ENCODE assay signal across 13 cellular contexts in genomic region chr7:2108501-2109250, GRCh38.
DNase-seq lines count a peak whose midpoint lies in the region; TF ChIP-seq lines count a peak whose summit lies in the region.
"Had no signal": no experiment of that assay in that cellular context is flagged by ENCODE, and none has a peak within 500 bp of the region (broad histone marks: within the 10 kb centered on the region; RNA-seq: fewer than 3 reads in every experiment).

No MANE protein-coding gene starts in this region.

- peaks cover 8 to 17% (median 12%) of the 10 kb centered on the region in 3 donors for H3K36me3 Mint-ChIP-seq in immature natural killer cell

- H3K27ac Mint-ChIP-seq in immature natural killer cell = no peak overlapping the region
- H3K27ac Mint-ChIP-seq: effector memory CD8-positive, alpha-beta T cell had no signal

- no peak for TF ChIP-seq POLR2A in tibial nerve (IDR thresholded peaks at IDR 0.05)

- DNase-seq in DMS79 treated with DMSO at 0.1 percent for 48 hours (lab: John Stamatoyannopoulos, UW) = peak; percentile 44
- DNase-seq in DMS79 (lab: John Stamatoyannopoulos, UW) = no peak
- DNase-seq in amygdala (lab: John Stamatoyannopoulos, UW) = peak in 37 of 56 donors; percentile 22 to 76 (median 53)
- peak; percentile 79 for DNase-seq in inferior parietal cortex (ENCODE audit: extremely low spot score)
- no peak for DNase-seq in tibial nerve (ENCODE audit: low spot score in 2 of 2)
- DNase-seq in DMS 273 treated with DMSO at 0.1 percent for 48 hours (lab: John Stamatoyannopoulos, UW) = no peak
- DNase-seq in immature natural killer cell = no peak
- DNase-seq in T-helper 9 cell = no peak
- DNase-seq: activated naive CD8-positive, alpha-beta T cell treated with anti-CD3 and anti-CD28 coated beads, Interleukin-2, amount 50 U/mL, for 24 hours; effector memory CD8-positive, alpha-beta T cell; NCI-H187 had no signal

- H3K9me3 ChIP-seq in tibial nerve = no peaks in the 10 kb centered on the region

- TF ChIP-seq EP300 in tibial nerve (IDR thresholded peaks at IDR 0.05) = no peak

- peaks cover 52 to 55% of the 10 kb centered on the region in 2 donors for H3K4me1 Mint-ChIP-seq in immature natural killer cell

- no peaks in the 10 kb centered on the region for H3K36me3 ChIP-seq in tibial nerve

- 59 to 63% methylated on average over 24 of the region's 24 CpGs for WGBS in tibial nerve, 2 donors

- no peaks in the 10 kb centered on the region for H3K9me3 Mint-ChIP-seq in immature natural killer cell
- H3K9me3 Mint-ChIP-seq: activated naive CD8-positive, alpha-beta T cell treated with anti-CD3 and anti-CD28 coated beads, Interleukin-2, amount 50 U/mL, for 24 hours; effector memory CD8-positive, alpha-beta T cell had no signal

- H3K4me3 Mint-ChIP-seq in immature natural killer cell = no peak overlapping the region
- H3K4me3 Mint-ChIP-seq: activated naive CD8-positive, alpha-beta T cell treated with anti-CD3 and anti-CD28 coated beads, Interleukin-2, amount 50 U/mL, for 24 hours; effector memory CD8-positive, alpha-beta T cell had no signal

- peak overlapping the region; percentile 54 to 90 (median 65) for H3K27ac ChIP-seq in tibial nerve
- H3K27ac ChIP-seq: 22Rv1 had no signal

- peaks cover 2 to 20% (median 18%) of the 10 kb centered on the region in 3 donors for H3K27me3 Mint-ChIP-seq in immature natural killer cell (ENCODE audit: low read depth in 3 of 3)
- H3K27me3 Mint-ChIP-seq: activated naive CD8-positive, alpha-beta T cell treated with anti-CD3 and anti-CD28 coated beads, Interleukin-2, amount 50 U/mL, for 24 hours; effector memory CD8-positive, alpha-beta T cell had no signal

- H3K4me1 ChIP-seq in tibial nerve = peaks cover 0 to 84% (median 54%) of the 10 kb centered on the region in 4 donors

- H3K4me3 ChIP-seq in tibial nerve = no peak overlapping the region
- H3K4me3 ChIP-seq: lung had no signal

- TF ChIP-seq CTCF in tibial nerve (IDR thresholded peaks at IDR 0.05) = no peak

- no peaks in the 10 kb centered on the region for H3K27me3 ChIP-seq in tibial nerve

Comparison
In these comparisons a context has a peak if more than half of its experiments do, and no peak if none do; other contexts are left out.
1. DNase-seq: peak in DMS79 treated with DMSO at 0.1 percent for 48 hours (single experiment), amygdala (37 of 56) and inferior parietal cortex (single experiment); none in DMS79 (single experiment), tibial nerve (0 of 2), DMS 273 treated with DMSO at 0.1 percent for 48 hours (single experiment), immature natural killer cell (0 of 3) and T-helper 9 cell (single experiment).